Comparison of ENCODE assay signal across 21 cellular contexts in genomic region chr2:234764378-234764777, GRCh38.
"Had no signal": no experiment of that assay in that cellular context is flagged by ENCODE, and none has a peak within 500 bp of the region (broad histone marks: within the 10 kb centered on the region; RNA-seq: fewer than 3 reads in every experiment).

No MANE protein-coding gene starts in this region.

- H3K4me3 ChIP-seq: colonic mucosa, hepatocyte, lower lobe of right lung, ovary, stomach, thoracic aorta, transverse colon had no signal

- DNase-seq: colonic mucosa; dermis blood vessel endothelial cell; endodermal cell; erythroblast; foreskin melanocyte; head of caudate nucleus; kidney; lower lobe of right lung; natural killer cell; nucleus accumbens; ovary; right cardiac atrium; small intestine; stimulated activated CD4-positive, alpha-beta T cell treated with anti-CD3 and anti-CD28 coated beads, Interleukin-12 subunit alpha, Interleukin-12 subunit beta, amount 100 ng/mL, for 4 hours; stimulated activated naive CD4-positive, alpha-beta T cell; stomach; substantia nigra; transverse colon had no signal

- ATAC-seq: left lobe of liver, lower lobe of right lung, natural killer cell, right cardiac atrium had no signal
